Comparison of ENCODE assay signal across 8 cellular contexts in genomic region chr7:81684513-81685262, GRCh38.
DNase-seq lines count a peak whose midpoint lies in the region; ATAC-seq and TF ChIP-seq lines count a peak whose summit lies in the region.

No MANE protein-coding gene starts in this region.

- no peak overlapping the region for H3K4me3 Mint-ChIP-seq in activated T-cell treated with anti-CD3 and anti-CD28 coated beads, Interleukin-2, amount 50 U/mL, for 4 hours

- dilution Hi-C loops in mammary epithelial cell (cut with HindIII; ENCODE audit: low sequenced_read_pairs): no loop called here

- H3K9me3 Mint-ChIP-seq in activated T-cell treated with anti-CD3 and anti-CD28 coated beads, Interleukin-2, amount 50 U/mL, for 4 hours: peaks cover 5% of the 10 kb centered on the region

- H3K4me1 Mint-ChIP-seq in activated T-cell treated with anti-CD3 and anti-CD28 coated beads, Interleukin-2, amount 50 U/mL, for 4 hours (ENCODE audit: low read depth): no peaks in the 10 kb centered on the region

- H3K27ac ChIP-seq in BLaER1 (no peak overlapping the region), mammary epithelial cell (ENCODE audit: insufficient read depth, low read depth, low read length) (peak overlapping the region; percentile 49), tibial artery (peak overlapping the region in 1 of 2 donors; percentile 47)

- H3K9me3 ChIP-seq in BLaER1 (no peaks in the 10 kb centered on the region), mammary epithelial cell (replicated peaks; ENCODE audit: insufficient read depth, low read length) (no peaks in the 10 kb centered on the region), tibial artery (no peaks in the 10 kb centered on the region)

- no peaks in the 10 kb centered on the region for H3K79me2 ChIP-seq in mammary epithelial cell (ENCODE audit: insufficient read depth, low read length)

- CTCF ChIA-PET in mammary epithelial cell (lab: Charles Lee; ENCODE audit: low non-redundant PET): interaction anchor here (0.6 kb wide), 1 partner anchor 32 kb away, joined by 5 read pairs; no protein-coding TSS in a partner anchor

- H3K27me3 Mint-ChIP-seq in activated T-cell treated with anti-CD3 and anti-CD28 coated beads, Interleukin-2, amount 50 U/mL, for 4 hours (ENCODE audit: low read depth): no peaks in the 10 kb centered on the region

- peak overlapping the region; percentile 42 for H3K4me2 ChIP-seq in BLaER1
- peak overlapping the region; percentile 68 for H3K4me2 ChIP-seq in mammary epithelial cell (ENCODE audit: insufficient read depth, low read depth, low read length)

- TF ChIP-seq CTCF in GM20000 (IDR thresholded peaks at IDR 0.05; ENCODE audit: extremely low read depth, missing control alignments) (no peak), mammary epithelial cell (conservative IDR thresholded peaks at IDR 0.05 in 1 of 2, IDR thresholded peaks at IDR 0.05 in 1 of 2; ENCODE audit: extremely low read depth in 1 of 2, insufficient read depth in 1 of 2, low read depth in 1 of 2, low read length in 2 of 2) (no peak), tibial artery (IDR thresholded peaks at IDR 0.05) (no peak)

- DNase-seq in GM20000 (ENCODE audit: low spot score): peak; percentile 8
- peak; percentile 57 for DNase-seq in NCI-H774 (lab: John Stamatoyannopoulos, UW)
- peak; percentile 98 for DNase-seq in mammary epithelial cell
- peak; percentile 79 for DNase-seq in left kidney (ENCODE audit: low read depth, low spot score)
- peak; percentile 98 to 99 for DNase-seq in tibial artery
- no peak for DNase-seq in activated T-cell treated with anti-CD3 and anti-CD28 coated beads, Interleukin-2, amount 50 U/mL, for 4 hours

- peak overlapping the region; percentile 31 for H2AFZ ChIP-seq in mammary epithelial cell (ENCODE audit: low read depth, low read length)

- ATAC-seq in HG03565 (IDR thresholded peaks at IDR 0.05; ENCODE audit: unreplicated experiment): peak; percentile 97
- no peak for ATAC-seq in activated T-cell treated with anti-CD3 and anti-CD28 coated beads, Interleukin-2, amount 50 U/mL, for 4 hours

- no peak overlapping the region for H3K9ac ChIP-seq in BLaER1
- no peak overlapping the region for H3K9ac ChIP-seq in mammary epithelial cell (ENCODE audit: insufficient read depth, low read length)

- H3K4me3 ChIP-seq in BLaER1 (no peak overlapping the region), mammary epithelial cell (replicated peaks in 1 of 3; ENCODE audit: insufficient read depth in 1 of 3, low read depth in 2 of 3, low read length in 3 of 3) (no peak overlapping the region), tibial artery (no peak overlapping the region)

- BruUV-seq in mammary epithelial cell (replicated peaks; lab: Mats Ljungman, UMichigan): no TSS peak

- H3K4me1 ChIP-seq in BLaER1: peaks cover 9% of the 10 kb centered on the region
- peaks cover 25% of the 10 kb centered on the region for H3K4me1 ChIP-seq in mammary epithelial cell (ENCODE audit: insufficient read depth, low read length)
- peaks cover 0 to 23% (median 7%) of the 10 kb centered on the region in 4 donors for H3K4me1 ChIP-seq in tibial artery

- intact Hi-C loops in mammary epithelial cell (cut with micrococcal nuclease) (loop anchor here (5.0 kb wide), 1 partner anchor 67 kb away; no protein-coding TSS in a partner anchor), tibial artery (cut with DNase I; ENCODE audit: low total_unique reads) (no loop called here)

- H3K27me3 ChIP-seq in BLaER1 (no peaks in the 10 kb centered on the region), mammary epithelial cell (ENCODE audit: insufficient read depth, low read length) (no peaks in the 10 kb centered on the region), tibial artery (no peaks in the 10 kb centered on the region)

- 8% methylated on average over 2 of the region's 2 CpGs for WGBS in mammary epithelial cell (ENCODE audit: low coverage, missing lambda C conversion rate)

- in situ Hi-C loops in mammary epithelial cell (cut with MboI; ENCODE audit: low sequenced_read_pairs in 2 of 2): no loop called here

- H3K36me3 ChIP-seq in BLaER1: no peaks in the 10 kb centered on the region
- H3K36me3 ChIP-seq in mammary epithelial cell (ENCODE audit: insufficient read depth, low read length): no peaks in the 10 kb centered on the region
- H3K36me3 ChIP-seq in tibial artery: no peaks in the 10 kb centered on the region

- H3K36me3 Mint-ChIP-seq in activated T-cell treated with anti-CD3 and anti-CD28 coated beads, Interleukin-2, amount 50 U/mL, for 4 hours (ENCODE audit: insufficient read depth): no peaks in the 10 kb centered on the region

- H4K20me1 ChIP-seq in BLaER1 (no peaks in the 10 kb centered on the region), mammary epithelial cell (ENCODE audit: insufficient read depth, low read length) (no peaks in the 10 kb centered on the region)
